Comparison of ENCODE assay signal across 33 cellular contexts in the genomic region with DNA sequence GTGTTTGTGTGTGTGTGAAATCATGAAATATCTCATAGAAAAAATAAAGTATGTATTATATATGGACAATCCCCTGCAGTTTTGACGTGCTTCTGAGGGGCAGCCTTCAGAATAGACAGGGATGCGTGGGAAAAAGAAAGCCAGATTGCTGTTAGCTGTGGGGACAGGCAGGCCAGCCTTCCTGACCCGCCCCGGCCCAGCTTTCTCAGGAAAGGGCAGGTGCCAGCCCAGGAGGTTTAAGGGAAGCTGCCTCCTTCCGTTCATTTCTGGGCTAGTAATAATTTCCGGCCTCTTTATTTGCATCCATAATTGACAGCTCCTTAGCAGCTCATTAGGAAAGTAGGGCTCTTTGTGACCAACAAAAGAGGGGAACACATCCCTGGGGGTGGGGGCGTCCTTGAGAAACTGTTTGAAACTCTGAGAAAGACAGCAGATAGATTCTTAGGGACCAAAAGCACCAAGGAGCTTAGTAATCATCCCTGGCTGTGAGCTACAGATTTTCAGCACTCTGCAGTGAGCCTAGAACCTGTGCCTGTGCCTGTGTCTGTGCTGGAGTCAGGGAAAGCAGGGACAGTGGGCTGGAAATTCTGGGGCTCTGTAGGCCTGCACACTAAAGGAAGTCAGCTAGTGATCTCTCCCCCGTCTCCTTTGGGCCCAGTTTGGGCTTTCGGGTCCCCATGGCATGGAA.
"Had no signal": no experiment of that assay in that cellular context is flagged by ENCODE, and none has a peak within 500 bp of the region (broad histone marks: within the 10 kb centered on the region; RNA-seq: fewer than 3 reads in every experiment).

No MANE protein-coding gene starts in this region.

- H3K4me1 ChIP-seq: ascending aorta, body of pancreas, SJSA1 had no signal

- H3K4me3 ChIP-seq: ascending aorta, body of pancreas, MG63, SJSA1 had no signal

- H3K36me3 Mint-ChIP-seq: activated CD4-positive, alpha-beta memory T cell treated with anti-CD3 and anti-CD28 coated beads for 36 hours; activated naive CD4-positive, alpha-beta T cell treated with anti-CD3 and anti-CD28 coated beads, Interleukin-2, amount 50 U/mL, for 72 hours; WTC11 had no signal

- H3K4me1 Mint-ChIP-seq: activated naive CD8-positive, alpha-beta T cell treated with anti-CD3 and anti-CD28 coated beads, Interleukin-2, amount 50 U/mL, for 24 hours had no signal

- DNase-seq: activated CD4-positive, alpha-beta memory T cell treated with anti-CD3 and anti-CD28 coated beads for 36 hours; activated CD4-positive, alpha-beta T cell treated with anti-CD3 and anti-CD28 coated beads for 48 hours; activated CD4-positive, CD25-positive, alpha-beta regulatory T cell treated with anti-CD3 and anti-CD28 coated beads, Interleukin-2, amount 50 U/mL, for 72 hours; activated CD8-positive, alpha-beta memory T cell treated with anti-CD3 and anti-CD28 coated beads for 24 hours; activated effector memory CD4-positive, alpha-beta T cell treated with anti-CD3 and anti-CD28 coated beads, Interleukin-2, amount 50 U/mL, for 16 hours; activated naive CD4-positive, alpha-beta T cell treated with Interleukin-2 at 50 U/mL for 16 hours; activated naive CD8-positive, alpha-beta T cell treated with anti-CD3 and anti-CD28 coated beads, Interleukin-2, amount 50 U/mL, for 24 hours; activated T-cell treated with anti-CD3 and anti-CD28 coated beads, Interleukin-2, amount 50 U/mL, for 4 hours; amniotic stem cell; body of pancreas; central memory CD4-positive, alpha-beta T cell; MG63; MV-4-11; NCI-H1092 treated with DMSO at 0.1 percent for 48 hours; NCI-H1417 treated with DMSO at 0.1 percent for 48 hours; NCI-H187 treated with DMSO at 0.1 percent for 48 hours; NCI-H2081 treated with DMSO at 0.1 percent for 48 hours; NCI-H2171; NCI-H2227 treated with DMSO at 0.1 percent for 48 hours; NCI-H446 treated with DMSO at 0.1 percent for 48 hours; NCI-H524 treated with DMSO at 0.1 percent for 48 hours; NK-92 treated with Interleukin-12 subunit alpha and Interleukin-12 subunit beta, amount 100 ng/mL, for 24 hours; OCI-M1; RPMI8226; SHP77; SW 1271 had no signal

- ATAC-seq: activated naive CD4-positive, alpha-beta T cell treated with anti-CD3 and anti-CD28 coated beads, Interleukin-2, amount 50 U/mL, for 72 hours; activated naive CD8-positive, alpha-beta T cell treated with anti-CD3 and anti-CD28 coated beads, Interleukin-2, amount 50 U/mL, for 24 hours; activated T-cell treated with anti-CD3 and anti-CD28 coated beads, Interleukin-2, amount 50 U/mL, for 4 hours; body of pancreas; Panc1; SK-N-SH treated with all-trans-retinoic acid at 6 μM for 48 hours; WTC11 had no signal

- H3K9me3 Mint-ChIP-seq: activated CD4-positive, alpha-beta memory T cell treated with anti-CD3 and anti-CD28 coated beads for 36 hours; activated naive CD4-positive, alpha-beta T cell treated with anti-CD3 and anti-CD28 coated beads, Interleukin-2, amount 50 U/mL, for 72 hours; activated naive CD8-positive, alpha-beta T cell treated with anti-CD3 and anti-CD28 coated beads, Interleukin-2, amount 50 U/mL, for 24 hours; activated T-cell treated with anti-CD3 and anti-CD28 coated beads, Interleukin-2, amount 50 U/mL, for 4 hours; T-helper 1 cell treated with Interleukin-12 subunit alpha and Interleukin-12 subunit beta and Interleukin-4 antibody, amounts not matched to agents 30 μg/mL and 1 μg/mL, for 36 hours; WTC11 had no signal

- H3K27ac Mint-ChIP-seq: activated CD4-positive, alpha-beta memory T cell treated with anti-CD3 and anti-CD28 coated beads for 36 hours; activated naive CD4-positive, alpha-beta T cell treated with anti-CD3 and anti-CD28 coated beads, Interleukin-2, amount 50 U/mL, for 72 hours; activated naive CD8-positive, alpha-beta T cell treated with anti-CD3 and anti-CD28 coated beads, Interleukin-2, amount 50 U/mL, for 24 hours; T-helper 1 cell treated with Interleukin-12 subunit alpha and Interleukin-12 subunit beta and Interleukin-4 antibody, amounts not matched to agents 30 μg/mL and 1 μg/mL, for 36 hours; WTC11 had no signal

- H3K27ac ChIP-seq: ascending aorta, body of pancreas, SJSA1 had no signal

- H3K27me3 ChIP-seq: ascending aorta, body of pancreas, MG63, SJSA1 had no signal

- H3K36me3 ChIP-seq: ascending aorta, MG63, SJSA1 had no signal

- H3K9me3 ChIP-seq: ascending aorta, body of pancreas, MG63, SJSA1 had no signal

- H3K4me3 Mint-ChIP-seq: activated CD4-positive, alpha-beta memory T cell treated with anti-CD3 and anti-CD28 coated beads for 36 hours; activated naive CD8-positive, alpha-beta T cell treated with anti-CD3 and anti-CD28 coated beads, Interleukin-2, amount 50 U/mL, for 24 hours; activated T-cell treated with anti-CD3 and anti-CD28 coated beads, Interleukin-2, amount 50 U/mL, for 4 hours; T-helper 1 cell treated with Interleukin-12 subunit alpha and Interleukin-12 subunit beta and Interleukin-4 antibody, amounts not matched to agents 30 μg/mL and 1 μg/mL, for 36 hours; WTC11 had no signal
